Comparison of ENCODE assay signal across 8 cellular contexts in the genomic region with DNA sequence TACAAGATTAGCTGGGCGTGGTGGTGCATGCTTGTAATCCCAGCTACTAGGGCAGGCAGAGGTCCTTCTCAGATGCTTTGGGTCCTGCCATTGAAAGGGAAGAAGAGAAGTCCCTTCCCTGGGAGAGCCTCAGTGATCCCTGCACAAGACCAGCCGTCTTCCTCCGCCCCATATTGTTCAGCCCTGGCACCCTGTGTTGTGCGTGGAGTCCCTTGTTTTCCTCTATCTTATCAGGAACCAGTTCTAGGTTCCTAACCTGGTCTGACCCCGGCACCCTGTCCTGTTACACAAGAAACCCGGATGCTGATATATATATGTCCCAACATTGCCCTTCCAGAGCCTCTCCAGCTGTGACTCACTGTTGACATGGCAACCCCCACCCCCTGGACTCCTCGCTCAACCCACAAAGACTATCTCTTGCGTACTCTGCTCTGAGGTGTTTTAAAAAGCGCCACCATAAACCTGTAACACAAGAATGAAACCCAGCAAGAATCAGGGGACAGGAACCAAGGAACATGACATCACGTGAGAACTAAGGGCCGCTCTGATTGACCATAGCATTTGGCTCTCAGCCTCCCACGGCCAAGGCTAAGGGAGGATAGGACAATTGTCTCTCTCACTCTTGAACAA. TPM values are rescaled to one million over a fixed set of nuclear protein-coding genes. Genes with fewer than 3 reads are reported as not detected.
DNase-seq lines count a peak whose midpoint lies in the region; ATAC-seq, FAIRE-seq and TF ChIP-seq lines count a peak whose summit lies in the region.

No MANE protein-coding gene starts in this region.

- ATAC-seq in RWPE2 (ENCODE audit: low read depth): peak; percentile 94
- ATAC-seq in HG02623 (IDR thresholded peaks at IDR 0.05; ENCODE audit: unreplicated experiment): no peak

- H3K36me3 ChIP-seq in ACC112 (ENCODE audit: insufficient read depth, low read length) (peaks cover 45% of the 10 kb centered on the region), RWPE2 (ENCODE audit: low read depth) (no peaks in the 10 kb centered on the region), suprapubic skin (no peaks in the 10 kb centered on the region), testis (ENCODE audit: low read depth, missing control alignments) (no peaks in the 10 kb centered on the region)

- H3K27me3 ChIP-seq in ACC112 (ENCODE audit: insufficient read depth, low read length) (no peaks in the 10 kb centered on the region), RWPE2 (ENCODE audit: insufficient read depth, poor library complexity, severe bottlenecking) (no peaks in the 10 kb centered on the region), suprapubic skin (no peaks in the 10 kb centered on the region), testis (no peaks in the 10 kb centered on the region)

- H3K9me3 ChIP-seq in RWPE2 (ENCODE audit: severe bottlenecking) (no peaks in the 10 kb centered on the region), suprapubic skin (no peaks in the 10 kb centered on the region), testis (no peaks in the 10 kb centered on the region)

- peak; percentile 76 for TF ChIP-seq POLR2A in GM12891 (IDR thresholded peaks at IDR 0.05; ENCODE audit: low read depth, low read length)
- TF ChIP-seq POLR2A in suprapubic skin (IDR thresholded peaks at IDR 0.05): no peak
- TF ChIP-seq POLR2A in testis (IDR thresholded peaks at IDR 0.05): no peak

- no peak for TF ChIP-seq CTCF in RWPE2 (IDR thresholded peaks at IDR 0.05; ENCODE audit: poor library complexity, severe bottlenecking)
- TF ChIP-seq CTCF in suprapubic skin (IDR thresholded peaks at IDR 0.05): no peak
- no peak for TF ChIP-seq CTCF in testis (IDR thresholded peaks at IDR 0.05)

- 88% methylated on average over 12 of the region's 12 CpGs for WGBS in suprapubic skin
- WGBS in testis, 2 donors: 85 to 91% methylated on average over 12 of the region's 12 CpGs

- intact Hi-C loops in testis (cut with DNase I; ENCODE audit: low total_unique reads): no loop called here

- TF ChIP-seq EP300 in suprapubic skin (IDR thresholded peaks at IDR 0.05): no peak

- H3K4me1 ChIP-seq in ACC112 (ENCODE audit: control insufficient read depth, insufficient read depth, low read length, unreplicated experiment): peaks cover 69% of the 10 kb centered on the region
- peaks cover 10% of the 10 kb centered on the region for H3K4me1 ChIP-seq in RWPE2 (ENCODE audit: insufficient read depth, poor library complexity, severe bottlenecking)
- peaks cover 60% of the 10 kb centered on the region for H3K4me1 ChIP-seq in suprapubic skin
- H3K4me1 ChIP-seq in testis: peaks cover 9% of the 10 kb centered on the region

- peak overlapping the region; percentile 74 for H3K27ac ChIP-seq in ACC112 (ENCODE audit: low read depth, low read length)
- H3K27ac ChIP-seq in RWPE2 (ENCODE audit: poor library complexity, severe bottlenecking): no peak overlapping the region
- H3K27ac ChIP-seq in suprapubic skin: no peak overlapping the region
- no peak overlapping the region for H3K27ac ChIP-seq in testis

- DNase-seq in GM12891 (ENCODE audit: insufficient read length, low spot score) (peak; percentile 32), RWPE2 (ENCODE audit: low spot score) (no peak), glomerular visceral epithelial cell (ENCODE audit: extremely low spot score) (peak; percentile 92), suprapubic skin (ENCODE audit: low spot score in 2 of 2) (no peak), T1000 (lab: John Stamatoyannopoulos, UW) (no peak), testis (no peak)

- H2AFZ ChIP-seq in ACC112 (ENCODE audit: low read length, unreplicated experiment): no peak overlapping the region

- FAIRE-seq in GM12891 (lab: Jason Lieb, UNC): peak; percentile 87

- H3K4me3 ChIP-seq in ACC112 (ENCODE audit: low read depth, low read length): peak overlapping the region; percentile 50; the same call in 1 of the 2 replicates
- H3K4me3 ChIP-seq in RWPE2 (ENCODE audit: severe bottlenecking): no peak overlapping the region
- H3K4me3 ChIP-seq in suprapubic skin: no peak overlapping the region
- H3K4me3 ChIP-seq in testis: no peak overlapping the region

- H3K79me2 ChIP-seq in ACC112 (ENCODE audit: control insufficient read depth, insufficient read depth, low read length, unreplicated experiment): peaks cover 86% of the 10 kb centered on the region

TF ChIP-seq in GM12891, 5 proteins besides CTCF, POLR2A, EP300 and RAD21:
- TF ChIP-seq POU2F2 (IDR thresholded peaks at IDR 0.05; ENCODE audit: low read depth, low read length): no peak
- TF ChIP-seq TAF1 (IDR thresholded peaks at IDR 0.05; ENCODE audit: low read depth, low read length): no peak
- TF ChIP-seq POLR2AphosphoS5 (IDR thresholded peaks at IDR 0.05; ENCODE audit: low read depth, low read length): peak; percentile 60; the same call in 1 of the 2 replicates

RNA-seq across cellular contexts. Expression of a gene that starts 4.8 kb away (rescaled TPM):
- 53.3 TPM for polyA plus RNA-seq in GM12891 (2012; ENCODE audit: low read depth, missing spikeins)
- 1 to 10 TPM; 3.2 to 6.1 (median 5.1) TPM for total RNA-seq in suprapubic skin
- 10 to 100 TPM; 10.1 to 12.8 TPM for total RNA-seq in testis
- 8.4 TPM for polyA plus RNA-seq in testis (ENCODE audit: insufficient read depth, low read depth, low replicate concordance)

RNA-seq across cellular contexts. Expression of a gene that starts 50.0 kb away (rescaled TPM):
- not detected for polyA plus RNA-seq in GM12891 (2012; ENCODE audit: low read depth, missing spikeins)
- 1 to 10 TPM in 3 of 4 donors, not detected in 1; 1.9 to 3.3 (median 3.1) TPM for total RNA-seq in suprapubic skin
- total RNA-seq in testis: 1 to 10 TPM; 4.9 to 9.4 TPM
- 14.1 TPM for polyA plus RNA-seq in testis (ENCODE audit: insufficient read depth, low read depth, low replicate concordance)

RNA-seq across cellular contexts. Expression of a gene that starts 59.4 kb away (rescaled TPM):
- polyA plus RNA-seq in GM12891 (2012; ENCODE audit: low read depth, missing spikeins): 263 TPM
- 10 to 100 TPM in 1 of 4 donors, 1 to 10 TPM in 3; 4.3 to 16.4 (median 8.5) TPM for total RNA-seq in suprapubic skin
- 10 to 100 TPM; 22.7 to 36.1 TPM for total RNA-seq in testis
- polyA plus RNA-seq in testis (ENCODE audit: insufficient read depth, low read depth, low replicate concordance): 18.0 TPM

Comparison
In these comparisons a context has a peak if more than half of its experiments do, and no peak if none do; other contexts are left out.
1. DNase-seq: peak in GM12891 (single experiment) and glomerular visceral epithelial cell (single experiment); none in RWPE2 (single experiment), suprapubic skin (0 of 2), T1000 (single experiment) and testis (single experiment).